ENCODE assay signal across 11 cellular contexts in genomic region chr19:15508035-15508710, GRCh38. TPM values are rescaled to one million over a fixed set of nuclear protein-coding genes. Genes with fewer than 3 reads are reported as not detected.
A peak's percentile ranks its signal among the peaks of the same experiment; 100 is the strongest.
DNase-seq lines count a peak whose midpoint lies in the region; ATAC-seq lines count a peak whose summit lies in the region.
"Had no signal": no experiment of that assay in that cellular context is flagged by ENCODE, and none has a peak within 500 bp of the region (broad histone marks: within the 10 kb centered on the region; RNA-seq: fewer than 3 reads in every experiment).

Gene CYP4F22 (plus strand): TSS chr19:15508525. CDS start chr19:15525337, 16,812 bp downstream.

- H3K9me3 Mint-ChIP-seq in T-helper 1 cell treated with Interleukin-12 subunit alpha and Interleukin-12 subunit beta and Interleukin-4 antibody, amounts not matched to agents 30 μg/mL and 1 μg/mL, for 36 hours, result no peaks in the 10 kb centered on the region
- H3K9me3 Mint-ChIP-seq in stimulated activated naive CD8-positive, alpha-beta T cell treated with anti-CD3 and anti-CD28 coated beads, Interleukin-15, amount 100 ng/mL, for 72 hours, result no peaks in the 10 kb centered on the region

- intact Hi-C loops in posterior vena cava (cut with DNase I), result no loop called here

- no peak for DNase-seq in T-helper 1 cell
- DNase-seq in activated CD8-positive, alpha-beta memory T cell treated with anti-CD3 and anti-CD28 coated beads, Interleukin-2, amount 50 U/mL, for 48 hours, result peak; percentile 64
- DNase-seq in iPS-NIHi11 (ENCODE audit: low spot score), result peak; percentile 17
- peak; percentile 15 to 20 for DNase-seq in stimulated activated naive CD8-positive, alpha-beta T cell treated with anti-CD3 and anti-CD28 coated beads, Interleukin-15, amount 100 ng/mL, for 72 hours
- no peak for DNase-seq in RKO (ENCODE audit: low spot score)
- no peak for DNase-seq in mesenteric fat pad (ENCODE audit: low spot score)
- no peak for DNase-seq in posterior vena cava (ENCODE audit: low spot score)
- DNase-seq: anterior cingulate cortex, NCI-H2081 had no signal

- no peak within 1 kb of the TSS for H3K27ac Mint-ChIP-seq in T-helper 1 cell treated with Interleukin-12 subunit alpha and Interleukin-12 subunit beta and Interleukin-4 antibody, amounts not matched to agents 30 μg/mL and 1 μg/mL, for 36 hours
- peak within 1 kb of the TSS; percentile 77 to 89 for H3K27ac Mint-ChIP-seq in stimulated activated naive CD8-positive, alpha-beta T cell treated with anti-CD3 and anti-CD28 coated beads, Interleukin-15, amount 100 ng/mL, for 72 hours

- peaks cover 11% of the 10 kb centered on the region for H3K4me1 Mint-ChIP-seq in T-helper 1 cell treated with Interleukin-12 subunit alpha and Interleukin-12 subunit beta and Interleukin-4 antibody, amounts not matched to agents 30 μg/mL and 1 μg/mL, for 36 hours (ENCODE audit: low read depth)
- H3K4me1 Mint-ChIP-seq in stimulated activated naive CD8-positive, alpha-beta T cell treated with anti-CD3 and anti-CD28 coated beads, Interleukin-15, amount 100 ng/mL, for 72 hours, result peaks cover 41% of the 10 kb centered on the region

- ATAC-seq in stimulated activated naive CD8-positive, alpha-beta T cell treated with anti-CD3 and anti-CD28 coated beads, Interleukin-15, amount 100 ng/mL, for 72 hours, result peak; percentile 60

- H3K36me3 Mint-ChIP-seq in T-helper 1 cell treated with Interleukin-12 subunit alpha and Interleukin-12 subunit beta and Interleukin-4 antibody, amounts not matched to agents 30 μg/mL and 1 μg/mL, for 36 hours (ENCODE audit: low read depth), result peaks cover 2% of the 10 kb centered on the region

- H3K27me3 Mint-ChIP-seq in T-helper 1 cell treated with Interleukin-12 subunit alpha and Interleukin-12 subunit beta and Interleukin-4 antibody, amounts not matched to agents 30 μg/mL and 1 μg/mL, for 36 hours (ENCODE audit: low read depth), result peaks cover 47% of the 10 kb centered on the region
- peaks cover 33% of the 10 kb centered on the region for H3K27me3 Mint-ChIP-seq in stimulated activated naive CD8-positive, alpha-beta T cell treated with anti-CD3 and anti-CD28 coated beads, Interleukin-15, amount 100 ng/mL, for 72 hours

- peak within 1 kb of the TSS; percentile 73 for H3K4me3 Mint-ChIP-seq in T-helper 1 cell treated with Interleukin-12 subunit alpha and Interleukin-12 subunit beta and Interleukin-4 antibody, amounts not matched to agents 30 μg/mL and 1 μg/mL, for 36 hours
- peak within 1 kb of the TSS; percentile 82 to 85 for H3K4me3 Mint-ChIP-seq in stimulated activated naive CD8-positive, alpha-beta T cell treated with anti-CD3 and anti-CD28 coated beads, Interleukin-15, amount 100 ng/mL, for 72 hours

RNA-seq across cellular contexts. Expression of gene CYP4F22, which starts in this region (rescaled TPM):
- total RNA-seq in mesenteric fat pad (not detected), posterior vena cava (not detected)
- total RNA-seq: myocyte had no signal

Comparison
In these comparisons a context has a peak if more than half of its experiments do, and no peak if none do; other contexts are left out.
1. DNase-seq: peak in activated CD8-positive, alpha-beta memory T cell treated with anti-CD3 and anti-CD28 coated beads, Interleukin-2, amount 50 U/mL, for 48 hours (single experiment), iPS-NIHi11 (single experiment) and stimulated activated naive CD8-positive, alpha-beta T cell treated with anti-CD3 and anti-CD28 coated beads, Interleukin-15, amount 100 ng/mL, for 72 hours (2 of 2); none in T-helper 1 cell (0 of 5), RKO (single experiment), mesenteric fat pad (single experiment) and posterior vena cava (single experiment).